Comparison of ENCODE assay signal across 1 cellular context in the genomic region with DNA sequence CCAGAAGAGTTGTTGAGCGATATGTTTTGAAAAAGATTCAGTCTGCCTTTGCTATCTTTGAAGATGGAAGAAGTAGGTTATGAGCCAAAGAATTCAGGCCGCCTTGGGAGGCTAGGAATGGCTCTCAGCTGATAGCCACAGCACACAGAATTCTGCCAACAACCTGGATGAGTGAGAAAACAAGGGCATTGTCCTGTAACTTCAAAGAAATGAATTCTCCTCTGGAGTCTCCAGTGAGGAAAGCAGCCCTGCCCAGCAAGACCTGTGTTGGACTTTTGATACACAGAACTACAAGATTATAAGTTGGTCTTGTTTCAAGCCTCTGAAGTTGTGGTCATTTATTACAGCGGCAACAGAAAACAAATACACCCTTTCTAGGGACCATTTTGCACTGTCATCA.
TF ChIP-seq lines count a peak whose summit lies in the region.

No MANE protein-coding gene starts in this region.

TF ChIP-seq in IMR-90, 13 proteins besides CTCF, POLR2A, EP300 and RAD21 (continued from another document):
- TF ChIP-seq USF2 (IDR thresholded peaks at IDR 0.05; ENCODE audit: low read depth, low read length) (no peak), CHD1 (IDR thresholded peaks at IDR 0.05; ENCODE audit: low read depth, low read length) (no peak), MAZ (IDR thresholded peaks at IDR 0.05; ENCODE audit: borderline replicate concordance, low read depth, low read length) (no peak), MXI1 (IDR thresholded peaks at IDR 0.05; ENCODE audit: borderline replicate concordance, low read depth, low read length) (no peak), RCOR1 (IDR thresholded peaks at IDR 0.05; ENCODE audit: insufficient replicate concordance, low read length) (no peak), CEBPB (IDR thresholded peaks at IDR 0.05; ENCODE audit: low read depth, low read length) (no peak), SMC3 (IDR thresholded peaks at IDR 0.05; ENCODE audit: low read depth, low read length) (no peak)
